Comparison of ENCODE assay signal across 1 cellular context in genomic region chr2:113407446-113408099, GRCh38.
TF ChIP-seq lines count a peak whose summit lies in the region.

No MANE protein-coding gene starts in this region.

TF ChIP-seq in IMR-90, 13 proteins besides CTCF, POLR2A, EP300 and RAD21:
- TF ChIP-seq BHLHE40 (IDR thresholded peaks at IDR 0.05; ENCODE audit: low read depth, low read length) (no peak), CHD1 (IDR thresholded peaks at IDR 0.05; ENCODE audit: low read depth, low read length) (no peak), MAFK (IDR thresholded peaks at IDR 0.05; ENCODE audit: low read depth, low read length) (no peak), MAZ (IDR thresholded peaks at IDR 0.05; ENCODE audit: borderline replicate concordance, low read depth, low read length) (no peak)
